In genomic region chr5:89421035-89421434, GRCh38 we compare ENCODE assay signal across 9 cellular contexts.
DNase-seq lines count a peak whose midpoint lies in the region; ATAC-seq, FAIRE-seq and TF ChIP-seq lines count a peak whose summit lies in the region.
"Had no signal": no experiment of that assay in that cellular context is flagged by ENCODE, and none has a peak within 500 bp of the region (broad histone marks: within the 10 kb centered on the region; RNA-seq: fewer than 3 reads in every experiment).

No MANE protein-coding gene starts in this region.

- ATAC-seq in stimulated activated memory B cell treated with anti-CD40 and anti-IgM and Interleukin-4, amounts not matched to agents 10 μg/mL and 1 μg/mL and 100 μg/mL, for 72 hours: peak; percentile 55

- H3K9me3 Mint-ChIP-seq in stimulated activated memory B cell treated with anti-CD40 and anti-IgM and Interleukin-4, amounts not matched to agents 10 μg/mL and 1 μg/mL and 100 μg/mL, for 72 hours: peaks cover 3% of the 10 kb centered on the region

- H3K4me1 Mint-ChIP-seq in stimulated activated memory B cell treated with anti-CD40 and anti-IgM and Interleukin-4, amounts not matched to agents 10 μg/mL and 1 μg/mL and 100 μg/mL, for 72 hours: peaks cover 20% of the 10 kb centered on the region

- no peaks in the 10 kb centered on the region for H3K27me3 Mint-ChIP-seq in stimulated activated memory B cell treated with anti-CD40 and anti-IgM and Interleukin-4, amounts not matched to agents 10 μg/mL and 1 μg/mL and 100 μg/mL, for 72 hours

- TF ChIP-seq CTCF in epithelial cell of esophagus (IDR thresholded peaks at IDR 0.05; ENCODE audit: insufficient read depth, low read depth, low read length, missing control alignments): no peak

- no peaks in the 10 kb centered on the region for H3K36me3 Mint-ChIP-seq in stimulated activated memory B cell treated with anti-CD40 and anti-IgM and Interleukin-4, amounts not matched to agents 10 μg/mL and 1 μg/mL and 100 μg/mL, for 72 hours

- no peak for FAIRE-seq in urothelium cell line (lab: Jason Lieb, UNC)

- DNase-seq in SKM-1 treated with dmso at 0.1 percent for 144 hours (lab: John Stamatoyannopoulos, UW; ENCODE audit: unreplicated experiment) (peak; percentile 14), SKM-1 (lab: John Stamatoyannopoulos, UW; ENCODE audit: unreplicated experiment) (no peak), NOMO-1 treated with DMSO at 0.1 percent for 48 hours (lab: John Stamatoyannopoulos, UW; ENCODE audit: unreplicated experiment) (peak; percentile 75), epithelial cell of esophagus (ENCODE audit: low read depth) (peak; percentile 50), cortex of kidney (lab: John Stamatoyannopoulos, UW) (no peak), urothelium cell line (ENCODE audit: low spot score) (no peak), DMS153 (lab: John Stamatoyannopoulos, UW) (no peak)
- DNase-seq: NCI-H1092 had no signal

- H3K27ac Mint-ChIP-seq in stimulated activated memory B cell treated with anti-CD40 and anti-IgM and Interleukin-4, amounts not matched to agents 10 μg/mL and 1 μg/mL and 100 μg/mL, for 72 hours: peak overlapping the region; percentile 63

- H3K4me3 ChIP-seq in epithelial cell of esophagus (ENCODE audit: low read length): no peak overlapping the region

- H3K4me3 Mint-ChIP-seq in stimulated activated memory B cell treated with anti-CD40 and anti-IgM and Interleukin-4, amounts not matched to agents 10 μg/mL and 1 μg/mL and 100 μg/mL, for 72 hours: no peak overlapping the region

Comparison
In these comparisons a context has a peak if more than half of its experiments do, and no peak if none do; other contexts are left out.
1. DNase-seq: peak in SKM-1 treated with dmso at 0.1 percent for 144 hours (single experiment), NOMO-1 treated with DMSO at 0.1 percent for 48 hours (single experiment) and epithelial cell of esophagus (single experiment); none in SKM-1 (single experiment), cortex of kidney (single experiment), urothelium cell line (single experiment) and DMS153 (single experiment).